Comparison of ENCODE assay signal across 15 cellular contexts in genomic region chr11:79152511-79152910, GRCh38.
"Had no signal": no experiment of that assay in that cellular context is flagged by ENCODE, and none has a peak within 500 bp of the region (broad histone marks: within the 10 kb centered on the region; RNA-seq: fewer than 3 reads in every experiment).

No MANE protein-coding gene starts in this region.

- H3K9me3 ChIP-seq: gastroesophageal sphincter, sigmoid colon, testis had no signal

- FAIRE-seq: bronchial epithelial cell, TTC549, urothelium cell line had no signal

- ATAC-seq: gastroesophageal sphincter; left cardiac atrium; naive thymus-derived CD4-positive, alpha-beta T cell; SK-N-SH treated with all-trans-retinoic acid at 6 μM for 48 hours; stimulated activated naive CD8-positive, alpha-beta T cell treated with anti-CD3 and anti-CD28 coated beads, Interleukin-15, Interleukin-2, amounts not matched to agents 100 U/mL and 50 U/mL, for 24 hours; T-helper 17 cell had no signal

- H3K27me3 ChIP-seq: gastroesophageal sphincter, sigmoid colon, testis had no signal

- H3K27ac ChIP-seq: gastroesophageal sphincter, sigmoid colon, testis had no signal

- H3K4me1 ChIP-seq: sigmoid colon had no signal

- DNase-seq: activated CD4-positive, alpha-beta T cell treated with anti-CD3 and anti-CD28 coated beads, Interleukin-2, amount 10 ng/mL, durations not matched to agents 7 days and 5 days; activated CD4-positive, CD25-positive, alpha-beta regulatory T cell; left cardiac atrium; naive thymus-derived CD4-positive, alpha-beta T cell; sigmoid colon; stimulated activated CD4-positive, alpha-beta T cell treated with anti-CD3 and anti-CD28 coated beads, Interleukin-12 subunit alpha, Interleukin-12 subunit beta, amount 100 ng/mL, for 4 hours; stimulated activated naive CD8-positive, alpha-beta T cell treated with anti-CD3 and anti-CD28 coated beads, Interleukin-15, Interleukin-2, amounts not matched to agents 100 U/mL and 50 U/mL, for 24 hours; T-helper 17 cell; testis had no signal

- H3K36me3 ChIP-seq: gastroesophageal sphincter, sigmoid colon had no signal

- H3K4me3 ChIP-seq: gastroesophageal sphincter, lung, sigmoid colon, testis had no signal
